Comparison of ENCODE assay signal across 21 cellular contexts in the genomic region with DNA sequence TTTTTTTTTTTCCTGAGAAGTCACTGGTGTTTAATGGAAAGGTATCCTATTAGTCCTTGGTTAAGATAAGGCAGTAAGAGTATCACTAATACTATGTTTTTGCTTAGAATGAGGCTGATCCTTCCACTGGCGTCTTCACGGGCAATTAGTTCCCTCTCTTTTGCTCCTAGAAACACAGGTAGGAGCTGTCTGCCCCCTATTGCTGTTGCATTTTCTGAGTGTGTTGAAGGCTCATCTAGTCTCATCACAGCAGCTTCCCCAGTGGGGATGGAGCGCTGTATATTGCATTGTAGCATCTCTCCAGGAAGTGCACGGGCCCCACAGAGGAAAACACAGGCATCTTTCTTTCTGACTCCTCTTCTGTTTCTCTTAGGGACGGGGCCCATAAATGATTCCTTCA.
"Had no signal": no experiment of that assay in that cellular context is flagged by ENCODE, and none has a peak within 500 bp of the region (broad histone marks: within the 10 kb centered on the region; RNA-seq: fewer than 3 reads in every experiment).

No MANE protein-coding gene starts in this region.

- H3K9me3 ChIP-seq: adrenal gland had no signal

- H3K27ac Mint-ChIP-seq: activated CD8-positive, alpha-beta T cell treated with anti-CD3 and anti-CD28 coated beads, Interleukin-2, amount 10 ng/mL, durations not matched to agents 7 days and 5 days; activated naive CD8-positive, alpha-beta T cell treated with anti-CD3 and anti-CD28 coated beads, Interleukin-2, amount 10 ng/mL, durations not matched to agents 7 days and 5 days; T-helper 17 cell; WTC11 had no signal

- H3K27me3 ChIP-seq: adrenal gland had no signal

- H3K9me3 Mint-ChIP-seq: activated naive CD8-positive, alpha-beta T cell treated with anti-CD3 and anti-CD28 coated beads, Interleukin-2, amount 10 ng/mL, durations not matched to agents 7 days and 5 days had no signal

- DNase-seq: activated CD4-positive, alpha-beta T cell treated with anti-CD3 and anti-CD28 coated beads for 48 hours; activated CD4-positive, alpha-beta T cell treated with anti-CD3 and anti-CD28 coated beads, Interleukin-2, amount 50 U/mL, for 4 hours; activated CD4-positive, CD25-positive, alpha-beta regulatory T cell treated with anti-CD3 and anti-CD28 coated beads, Interleukin-2, amount 50 U/mL, for 72 hours; activated CD8-positive, alpha-beta memory T cell treated with anti-CD3 and anti-CD28 coated beads, Interleukin-2, amount 50 U/mL, for 48 hours; activated CD8-positive, alpha-beta T cell treated with anti-CD3 and anti-CD28 coated beads, Interleukin-2, amount 10 ng/mL, durations not matched to agents 7 days and 5 days; activated naive CD4-positive, alpha-beta T cell treated with anti-CD3 and anti-CD28 coated beads, Interleukin-2, amount 50 U/mL, for 16 hours; activated naive CD8-positive, alpha-beta T cell treated with anti-CD3 and anti-CD28 coated beads, Interleukin-2, amount 10 ng/mL, durations not matched to agents 7 days and 5 days; activated T-cell treated with anti-CD3 and anti-CD28 coated beads, Interleukin-2, amount 50 U/mL, for 1 hour; adrenal gland; anterior cingulate cortex; cerebellar nuclear complex; KBM-7; NCI-H1105 treated with DMSO at 0.1 percent for 48 hours; NCI-H1694; NCI-H2029 treated with DMSO at 0.1 percent for 48 hours; NCI-H524; NCI-H748 treated with DMSO at 0.1 percent for 48 hours; SIG-M5; T-helper 17 cell; T-helper 9 cell had no signal

- H3K36me3 ChIP-seq: adrenal gland had no signal

- ATAC-seq: activated CD8-positive, alpha-beta T cell treated with anti-CD3 and anti-CD28 coated beads, Interleukin-2, amount 10 ng/mL, durations not matched to agents 7 days and 5 days; T-helper 17 cell; WTC11 had no signal

- H3K4me1 ChIP-seq: adrenal gland had no signal

- H3K4me1 Mint-ChIP-seq: WTC11 had no signal

- H3K4me3 Mint-ChIP-seq: activated CD8-positive, alpha-beta T cell treated with anti-CD3 and anti-CD28 coated beads, Interleukin-2, amount 10 ng/mL, durations not matched to agents 7 days and 5 days; activated naive CD8-positive, alpha-beta T cell treated with anti-CD3 and anti-CD28 coated beads, Interleukin-2, amount 10 ng/mL, durations not matched to agents 7 days and 5 days; T-helper 17 cell; WTC11 had no signal

- H3K36me3 Mint-ChIP-seq: activated naive CD8-positive, alpha-beta T cell treated with anti-CD3 and anti-CD28 coated beads, Interleukin-2, amount 10 ng/mL, durations not matched to agents 7 days and 5 days; WTC11 had no signal

- H3K4me3 ChIP-seq: adrenal gland had no signal

- H3K27ac ChIP-seq: adrenal gland had no signal
